Comparison of ENCODE assay signal across 27 cellular contexts in the genomic region with DNA sequence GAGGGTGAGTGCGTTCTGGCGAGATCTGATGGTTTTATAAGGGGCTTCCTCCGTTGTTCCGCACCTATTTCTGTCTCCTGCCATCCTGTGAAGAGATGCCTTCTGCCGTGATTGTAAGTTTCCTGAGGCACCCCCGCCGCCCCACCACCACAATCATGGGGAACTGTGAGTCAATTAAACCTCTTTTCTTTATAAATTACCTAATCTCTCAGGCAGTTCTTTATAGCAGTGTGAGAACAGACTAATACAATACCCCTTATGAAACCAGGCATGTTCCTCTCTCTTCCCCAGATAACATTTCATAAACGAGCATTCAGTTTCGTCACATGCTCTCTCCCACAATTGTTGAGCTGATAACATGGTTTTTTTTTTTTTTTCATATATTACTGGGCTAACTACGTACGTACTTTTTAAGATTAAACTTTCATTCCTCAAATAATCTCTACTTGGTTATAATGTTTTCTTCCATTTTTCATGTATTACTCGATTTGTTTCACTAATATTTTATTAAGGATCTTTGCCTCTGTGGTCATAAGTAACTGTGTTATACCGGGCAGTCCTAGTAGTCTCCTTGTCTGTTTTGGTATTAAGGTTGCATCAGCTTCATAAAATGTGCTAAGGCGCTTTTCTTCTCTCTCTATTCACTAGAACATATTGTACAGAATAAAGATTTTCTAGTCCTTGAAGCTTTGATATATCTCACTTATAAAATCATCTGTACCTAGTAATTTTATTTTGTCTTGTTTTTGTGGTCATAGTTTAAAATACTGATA.
"Had no signal": no experiment of that assay in that cellular context is flagged by ENCODE, and none has a peak within 500 bp of the region (broad histone marks: within the 10 kb centered on the region; RNA-seq: fewer than 3 reads in every experiment).

No MANE protein-coding gene starts in this region.

- H3K4me1 ChIP-seq: foreskin keratinocyte, heart left ventricle, testis had no signal

- H3K4me3 ChIP-seq: heart left ventricle, ovary, skin epidermis, testis had no signal

- H3K27ac Mint-ChIP-seq: activated CD4-positive, alpha-beta memory T cell treated with anti-CD3 and anti-CD28 coated beads, Interleukin-2, amount 10 ng/mL, durations not matched to agents 7 days and 5 days; activated CD4-positive, alpha-beta T cell treated with anti-CD3 and anti-CD28 coated beads, Interleukin-2, amount 10 ng/mL, durations not matched to agents 7 days and 5 days; activated naive CD4-positive, alpha-beta T cell treated with anti-CD3 and anti-CD28 coated beads, Interleukin-2, amount 10 ng/mL, durations not matched to agents 7 days and 5 days; activated naive CD8-positive, alpha-beta T cell treated with anti-CD3 and anti-CD28 coated beads, Interleukin-2, amount 10 ng/mL, durations not matched to agents 7 days and 5 days; activated T-cell treated with anti-CD3 and anti-CD28 coated beads, Interleukin-2, amount 50 U/mL, for 24 hours; immature natural killer cell; mesothelial cell of epicardium; naive B cell; nephron progenitor cell; progenitor cell of endocrine pancreas had no signal

- H3K27ac ChIP-seq: brain microvascular endothelial cell, foreskin keratinocyte, heart left ventricle, ovary, skin epidermis had no signal

- H3K9me3 Mint-ChIP-seq: activated CD4-positive, alpha-beta memory T cell treated with anti-CD3 and anti-CD28 coated beads, Interleukin-2, amount 10 ng/mL, durations not matched to agents 7 days and 5 days; activated CD4-positive, alpha-beta T cell treated with anti-CD3 and anti-CD28 coated beads, Interleukin-2, amount 10 ng/mL, durations not matched to agents 7 days and 5 days; activated naive CD4-positive, alpha-beta T cell treated with anti-CD3 and anti-CD28 coated beads, Interleukin-2, amount 10 ng/mL, durations not matched to agents 7 days and 5 days; activated naive CD8-positive, alpha-beta T cell treated with anti-CD3 and anti-CD28 coated beads, Interleukin-2, amount 10 ng/mL, durations not matched to agents 7 days and 5 days; immature natural killer cell; nephron progenitor cell had no signal

- DNase-seq: activated CD4-positive, alpha-beta memory T cell treated with anti-CD3 and anti-CD28 coated beads, Interleukin-2, amount 10 ng/mL, durations not matched to agents 7 days and 5 days; activated CD4-positive, alpha-beta T cell treated with anti-CD3 and anti-CD28 coated beads, Interleukin-2, amount 10 ng/mL, durations not matched to agents 7 days and 5 days; activated CD4-positive, CD25-positive, alpha-beta regulatory T cell treated with anti-CD3 and anti-CD28 coated beads, Interleukin-2, amount 50 U/mL, for 72 hours; activated CD8-positive, alpha-beta memory T cell treated with anti-CD3 and anti-CD28 coated beads, Interleukin-2, amount 50 U/mL, for 48 hours; activated gamma-delta T cell; activated naive CD4-positive, alpha-beta T cell treated with anti-CD3 and anti-CD28 coated beads, Interleukin-2, amount 10 ng/mL, durations not matched to agents 7 days and 5 days; activated naive CD8-positive, alpha-beta T cell treated with anti-CD3 and anti-CD28 coated beads, Interleukin-2, amount 10 ng/mL, durations not matched to agents 7 days and 5 days; activated T-cell treated with anti-CD3 and anti-CD28 coated beads, Interleukin-2, amount 50 U/mL, for 24 hours; amniotic stem cell; brain microvascular endothelial cell; foreskin keratinocyte; heart left ventricle; hypothalamus; immature natural killer cell; naive B cell; nephron progenitor cell; ovary; stimulated activated CD4-positive, alpha-beta T cell treated with anti-CD3 and anti-CD28 coated beads, Interleukin-12 subunit alpha, Interleukin-12 subunit beta, amount 100 ng/mL, for 4 hours; stimulated activated CD4-positive, alpha-beta T cell treated with anti-CD3 and anti-CD28 coated beads, Interleukin-4, amount 100 ng/mL, for 1 hour; stimulated activated naive CD8-positive, alpha-beta T cell treated with anti-CD3 and anti-CD28 coated beads, Interleukin-15, Interleukin-2, amounts not matched to agents 100 U/mL and 50 U/mL, for 24 hours; T1000; testis; trophoblast cell had no signal

- H3K36me3 ChIP-seq: brain microvascular endothelial cell, heart left ventricle, ovary had no signal

- H3K36me3 Mint-ChIP-seq: activated naive CD4-positive, alpha-beta T cell treated with anti-CD3 and anti-CD28 coated beads, Interleukin-2, amount 10 ng/mL, durations not matched to agents 7 days and 5 days; activated naive CD8-positive, alpha-beta T cell treated with anti-CD3 and anti-CD28 coated beads, Interleukin-2, amount 10 ng/mL, durations not matched to agents 7 days and 5 days; immature natural killer cell; mesothelial cell of epicardium had no signal

- H3K4me3 Mint-ChIP-seq: activated CD4-positive, alpha-beta memory T cell treated with anti-CD3 and anti-CD28 coated beads, Interleukin-2, amount 10 ng/mL, durations not matched to agents 7 days and 5 days; activated CD4-positive, alpha-beta T cell treated with anti-CD3 and anti-CD28 coated beads, Interleukin-2, amount 10 ng/mL, durations not matched to agents 7 days and 5 days; activated naive CD4-positive, alpha-beta T cell treated with anti-CD3 and anti-CD28 coated beads, Interleukin-2, amount 10 ng/mL, durations not matched to agents 7 days and 5 days; activated naive CD8-positive, alpha-beta T cell treated with anti-CD3 and anti-CD28 coated beads, Interleukin-2, amount 10 ng/mL, durations not matched to agents 7 days and 5 days; activated T-cell treated with anti-CD3 and anti-CD28 coated beads, Interleukin-2, amount 50 U/mL, for 24 hours; immature natural killer cell; mesothelial cell of epicardium; naive B cell; nephron progenitor cell had no signal

- ATAC-seq: foreskin keratinocyte; heart left ventricle; sciatic nerve; stimulated activated naive CD8-positive, alpha-beta T cell treated with anti-CD3 and anti-CD28 coated beads, Interleukin-15, Interleukin-2, amounts not matched to agents 100 U/mL and 50 U/mL, for 24 hours had no signal

- H3K4me1 Mint-ChIP-seq: immature natural killer cell, nephron progenitor cell had no signal

- H3K9me3 ChIP-seq: ovary, testis had no signal

- H3K27me3 ChIP-seq: ovary, testis had no signal
